In the genomic region with DNA sequence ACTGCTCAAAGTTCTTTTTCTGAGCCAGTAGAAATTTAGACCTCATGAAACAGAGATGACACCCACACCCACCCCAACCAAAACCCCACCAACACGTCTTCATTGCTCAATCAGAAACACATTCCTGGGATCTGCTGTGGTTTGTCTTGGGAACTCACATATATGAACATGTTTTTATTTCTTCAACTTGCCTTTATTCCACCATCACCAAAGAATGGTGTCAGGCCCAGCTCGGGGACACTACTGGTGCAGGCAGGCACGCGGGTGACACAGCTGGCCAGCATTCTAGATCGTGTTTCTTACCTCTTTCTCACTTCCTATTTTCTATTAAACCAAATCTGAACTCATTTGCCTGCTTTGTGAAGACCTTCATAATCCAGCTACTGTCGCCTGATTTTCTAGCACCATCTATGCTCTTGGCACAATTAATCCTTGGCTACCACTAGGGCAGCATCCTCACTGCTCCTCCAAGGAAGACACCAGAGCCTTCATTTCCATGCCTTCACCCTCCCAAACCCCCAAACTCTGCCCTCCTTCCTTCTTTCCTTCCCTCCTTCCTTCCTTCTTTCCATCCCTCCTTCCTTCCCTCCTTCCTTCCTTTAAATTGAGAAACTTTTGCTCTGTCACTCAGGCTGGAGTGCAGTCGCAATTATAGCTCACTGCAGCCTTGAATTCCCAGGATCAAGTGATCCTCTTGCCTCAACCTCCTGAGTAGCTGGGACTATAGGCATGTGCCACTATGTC, we compare ENCODE assay signal across 8 cellular contexts.
A peak's percentile ranks its signal among the peaks of the same experiment; 100 is the strongest.
DNase-seq lines count a peak whose midpoint lies in the region; ATAC-seq lines count a peak whose summit lies in the region.

No MANE protein-coding gene starts in this region.

- peak overlapping the region; percentile 98 for H3K27ac Mint-ChIP-seq in activated T-cell treated with anti-CD3 and anti-CD28 coated beads, Interleukin-2, amount 50 U/mL, for 72 hours

- H2AFZ ChIP-seq in mesenchymal stem cell (ENCODE audit: low read depth, low read length): no peak overlapping the region

- peak overlapping the region in 1 of 2 experiments; percentile 4 for H2BK12ac ChIP-seq in mesenchymal stem cell (ENCODE audit: low read length in 2 of 2)

- no peaks in the 10 kb centered on the region for H3K27me3 Mint-ChIP-seq in activated T-cell treated with anti-CD3 and anti-CD28 coated beads, Interleukin-2, amount 50 U/mL, for 72 hours (ENCODE audit: low read depth)

- H3K4me3 Mint-ChIP-seq in activated T-cell treated with anti-CD3 and anti-CD28 coated beads, Interleukin-2, amount 50 U/mL, for 72 hours: peak overlapping the region; percentile 70 to 96

- H4K8ac ChIP-seq in mesenchymal stem cell (ENCODE audit: low read length): no peak overlapping the region

- peaks cover 82% of the 10 kb centered on the region for H3K4me1 Mint-ChIP-seq in activated T-cell treated with anti-CD3 and anti-CD28 coated beads, Interleukin-2, amount 50 U/mL, for 72 hours (ENCODE audit: low read depth)

- no peaks in the 10 kb centered on the region for H3K9me3 ChIP-seq in mesenchymal stem cell (ENCODE audit: control insufficient read depth, low read length)

- H2AK5ac ChIP-seq in mesenchymal stem cell (ENCODE audit: low read length, severe bottlenecking): no peak overlapping the region

- H3K36me3 Mint-ChIP-seq in activated T-cell treated with anti-CD3 and anti-CD28 coated beads, Interleukin-2, amount 50 U/mL, for 72 hours (ENCODE audit: insufficient read depth in 2 of 2): peaks cover 4 to 27% of the 10 kb centered on the region in 2 donors

- no peak overlapping the region for H3K4me3 ChIP-seq in mesenchymal stem cell (ENCODE audit: insufficient read depth in 1 of 2, low read depth in 1 of 2, low read length in 2 of 2)

- no peaks in the 10 kb centered on the region for H3K36me3 ChIP-seq in mesenchymal stem cell (ENCODE audit: control insufficient read depth in 1 of 2, insufficient read depth in 2 of 2, low read depth in 1 of 2, low read length in 2 of 2)

- no peak overlapping the region for H2BK5ac ChIP-seq in mesenchymal stem cell (ENCODE audit: low read depth, low read length, poor library complexity, severe bottlenecking)

- no peak overlapping the region for H2BK15ac ChIP-seq in mesenchymal stem cell (ENCODE audit: low read depth, poor library complexity, severe bottlenecking)

- no peak overlapping the region for H3K18ac ChIP-seq in mesenchymal stem cell (ENCODE audit: low read depth in 1 of 2, low read length in 2 of 2)

- no peak overlapping the region for H3K14ac ChIP-seq in mesenchymal stem cell (ENCODE audit: low read length in 2 of 2)

- intact Hi-C loops in Right ventricle myocardium superior (cut with DNase I): no loop called here
- intact Hi-C loops in cardiac septum (cut with DNase I): no loop called here

- no peak overlapping the region for H4K91ac ChIP-seq in mesenchymal stem cell (ENCODE audit: low read length)

- H3K4me1 ChIP-seq in mesenchymal stem cell (ENCODE audit: control insufficient read depth, insufficient read depth, low read depth, low read length): peaks cover 5% of the 10 kb centered on the region

- no peak for DNase-seq in Right ventricle myocardium superior
- DNase-seq in cardiac septum (ENCODE audit: low spot score): no peak
- peak; percentile 35 to 43 for DNase-seq in activated T-cell treated with anti-CD3 and anti-CD28 coated beads, Interleukin-2, amount 50 U/mL, for 72 hours
- peak; percentile 48 for DNase-seq in mesenchymal stem cell
- no peak for DNase-seq in NCI-H345 (lab: John Stamatoyannopoulos, UW)
- no peak for DNase-seq in central memory CD4-positive, alpha-beta T cell
- DNase-seq in NCI-H526 (lab: John Stamatoyannopoulos, UW): no peak

- no peak overlapping the region for H2BK120ac ChIP-seq in mesenchymal stem cell (ENCODE audit: low read depth, low read length)

- H3K79me1 ChIP-seq in mesenchymal stem cell (replicated peaks; ENCODE audit: low read length, poor library complexity, severe bottlenecking): no peaks in the 10 kb centered on the region

- no peak overlapping the region for H3K4me2 ChIP-seq in mesenchymal stem cell (ENCODE audit: low read length, poor library complexity, severe bottlenecking)

- 88% methylated on average over 7 of the region's 7 CpGs for whole genome bisulfite sequencing in mesenchymal stem cell

- H3K27me3 ChIP-seq in mesenchymal stem cell (ENCODE audit: control insufficient read depth in 1 of 2, insufficient read depth in 1 of 2, low read length in 2 of 2): no peaks in the 10 kb centered on the region

- H3K27ac ChIP-seq in mesenchymal stem cell (ENCODE audit: low read length, poor library complexity, severe bottlenecking): no peak overlapping the region

- ATAC-seq in Right ventricle myocardium superior (ENCODE audit: poor library complexity): peak; percentile 14
- peak; percentile 40 for ATAC-seq in HG03175 (IDR thresholded peaks at IDR 0.05; ENCODE audit: unreplicated experiment)
- ATAC-seq in activated T-cell treated with anti-CD3 and anti-CD28 coated beads, Interleukin-2, amount 50 U/mL, for 72 hours (replicated peaks in 1 of 2): no peak

- H3K9ac ChIP-seq in mesenchymal stem cell (ENCODE audit: low read length): peak overlapping the region; percentile 69

- no peak overlapping the region for H3K23ac ChIP-seq in mesenchymal stem cell (ENCODE audit: low read length in 2 of 2)

- no peaks in the 10 kb centered on the region for H3K9me3 Mint-ChIP-seq in activated T-cell treated with anti-CD3 and anti-CD28 coated beads, Interleukin-2, amount 50 U/mL, for 72 hours

- H3K4ac ChIP-seq in mesenchymal stem cell (ENCODE audit: low read depth in 1 of 2, low read length in 2 of 2): no peak overlapping the region

Comparison
In these comparisons a context has a peak if more than half of its experiments do, and no peak if none do; other contexts are left out.
1. ATAC-seq: peak in Right ventricle myocardium superior (single experiment) and HG03175 (single experiment); none in activated T-cell treated with anti-CD3 and anti-CD28 coated beads, Interleukin-2, amount 50 U/mL, for 72 hours (0 of 2).
2. DNase-seq: peak in activated T-cell treated with anti-CD3 and anti-CD28 coated beads, Interleukin-2, amount 50 U/mL, for 72 hours (2 of 2) and mesenchymal stem cell (single experiment); none in Right ventricle myocardium superior (single experiment), cardiac septum (single experiment), NCI-H345 (single experiment), central memory CD4-positive, alpha-beta T cell (single experiment) and NCI-H526 (0 of 2).